1 cellular context compared by ENCODE assay signal in the genomic region with DNA sequence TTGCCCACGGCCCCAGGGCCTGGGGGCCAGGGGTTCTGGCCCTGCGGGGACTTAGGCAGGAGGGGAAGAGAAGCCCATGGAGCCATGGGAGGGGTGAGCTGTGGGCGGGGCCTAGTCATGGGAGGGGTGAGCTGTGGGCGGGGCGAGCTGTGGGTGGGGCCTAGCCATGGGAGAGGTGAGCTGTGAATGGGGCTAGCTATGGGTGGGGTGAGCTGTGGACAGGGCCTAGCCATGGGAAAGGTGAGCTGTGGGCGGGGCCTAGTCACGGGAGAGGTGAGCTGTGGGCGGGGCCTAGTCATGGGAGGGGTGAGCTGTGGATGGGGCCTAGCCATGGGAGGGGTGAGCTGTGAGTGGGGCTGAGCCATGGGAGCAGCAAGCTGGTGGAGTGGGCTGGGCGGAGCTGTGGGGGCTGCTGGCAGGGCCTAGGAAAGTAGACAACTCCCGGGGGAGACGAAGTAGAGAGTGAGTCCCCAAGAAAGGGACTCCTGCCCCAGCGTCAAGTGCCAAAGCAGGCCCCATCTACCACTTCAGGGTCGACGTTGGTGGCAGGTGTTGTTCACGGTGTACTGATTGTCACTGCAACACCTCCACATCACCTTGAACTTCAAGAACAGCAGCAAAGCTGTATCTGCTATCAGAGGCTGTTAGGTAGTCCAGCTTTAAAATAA.
TF ChIP-seq lines count a peak whose summit lies in the region.

No MANE protein-coding gene starts in this region.

TF ChIP-seq in GM23338, 12 proteins besides CTCF, POLR2A, EP300 and RAD21:
- no peak for TF ChIP-seq STAT1 (IDR thresholded peaks at IDR 0.05; ENCODE audit: unreplicated experiment)
- TF ChIP-seq EZH2phosphoT487 (IDR thresholded peaks at IDR 0.05; ENCODE audit: unreplicated experiment): no peak
- no peak for TF ChIP-seq POLR2AphosphoS5 (IDR thresholded peaks at IDR 0.05; ENCODE audit: low read depth)
- TF ChIP-seq, protein P1, sequence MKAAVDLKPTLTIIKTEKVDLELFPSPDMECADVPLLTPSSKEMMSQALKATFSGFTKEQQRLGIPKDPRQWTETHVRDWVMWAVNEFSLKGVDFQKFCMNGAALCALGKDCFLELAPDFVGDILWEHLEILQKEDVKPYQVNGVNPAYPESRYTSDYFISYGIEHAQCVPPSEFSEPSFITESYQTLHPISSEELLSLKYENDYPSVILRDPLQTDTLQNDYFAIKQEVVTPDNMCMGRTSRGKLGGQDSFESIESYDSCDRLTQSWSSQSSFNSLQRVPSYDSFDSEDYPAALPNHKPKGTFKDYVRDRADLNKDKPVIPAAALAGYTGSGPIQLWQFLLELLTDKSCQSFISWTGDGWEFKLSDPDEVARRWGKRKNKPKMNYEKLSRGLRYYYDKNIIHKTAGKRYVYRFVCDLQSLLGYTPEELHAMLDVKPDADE (IDR thresholded peaks at IDR 0.05): no peak
- no peak for TF ChIP-seq JUNB (IDR thresholded peaks at IDR 0.05; ENCODE audit: unreplicated experiment)
- no peak for TF ChIP-seq EZH2 (IDR thresholded peaks at IDR 0.05; ENCODE audit: low read depth, unreplicated experiment)
- TF ChIP-seq ZNF114 (CRISPR knock-in tag; IDR thresholded peaks at IDR 0.05): no peak
